ENCODE assay signal across 20 cellular contexts in genomic region chr20:14830899-14831298, GRCh38.
DNase-seq lines count a peak whose midpoint lies in the region; ATAC-seq and TF ChIP-seq lines count a peak whose summit lies in the region.
"Had no signal": no experiment of that assay in that cellular context is flagged by ENCODE, and none has a peak within 500 bp of the region (broad histone marks: within the 10 kb centered on the region; RNA-seq: fewer than 3 reads in every experiment).

No MANE protein-coding gene starts in this region.

- no peak for TF ChIP-seq EP300 in suprapubic skin (IDR thresholded peaks at IDR 0.05)

- DNase-seq in MCF 10A (ENCODE audit: unreplicated experiment) = no peak
- DNase-seq in breast epithelium (ENCODE audit: low spot score in 2 of 2) = no peak
- no peak for DNase-seq in suprapubic skin (ENCODE audit: low spot score in 2 of 2)
- DNase-seq in NCI-H2107 (lab: John Stamatoyannopoulos, UW) = no peak
- DNase-seq in stimulated activated CD4-positive, alpha-beta T cell treated with anti-CD3 and anti-CD28 coated beads, Interleukin-12 subunit alpha, Interleukin-12 subunit beta, amount 100 ng/mL, for 4 hours = no peak
- DNase-seq: activated B cell treated with CpG ODN at 0.5 μM for 24 hours; cortex of kidney; DMS79 treated with DMSO at 0.1 percent for 48 hours; lower lobe of right lung; naive B cell; RPMI8226; spleen; stimulated activated naive CD4-positive, alpha-beta T cell treated with Interleukin-2 at 50 U/mL for 16 hours had no signal

- H3K4me3 Mint-ChIP-seq in MCF 10A (ENCODE audit: unreplicated experiment) = no peak overlapping the region
- H3K4me3 Mint-ChIP-seq: activated B cell treated with CpG ODN at 0.5 μM for 24 hours, CD14-positive monocyte, naive B cell had no signal

- ATAC-seq in GM21717 (IDR thresholded peaks at IDR 0.05; ENCODE audit: unreplicated experiment) (peak; percentile 21), HG03378 (IDR thresholded peaks at IDR 0.05; ENCODE audit: unreplicated experiment) (peak; percentile 3), HG03565 (IDR thresholded peaks at IDR 0.05; ENCODE audit: unreplicated experiment) (no peak)
- ATAC-seq: A549, lower lobe of right lung had no signal

- TF ChIP-seq POLR2A in breast epithelium (IDR thresholded peaks at IDR 0.05) (no peak), suprapubic skin (IDR thresholded peaks at IDR 0.05) (no peak)

- CTCF ChIA-PET in MCF 10A (lab: Yijun Ruan, JAX) = no interaction called here

- H3K27me3 Mint-ChIP-seq in MCF 10A (ENCODE audit: insufficient read depth, unreplicated experiment) = no peaks in the 10 kb centered on the region
- H3K27me3 Mint-ChIP-seq: progenitor cell of endocrine pancreas had no signal

- no peaks in the 10 kb centered on the region for H3K27me3 ChIP-seq in breast epithelium
- H3K27me3 ChIP-seq in suprapubic skin = no peaks in the 10 kb centered on the region
- H3K27me3 ChIP-seq: spleen had no signal

- TF ChIP-seq CTCF in MCF 10A (IDR thresholded peaks at IDR 0.05; ENCODE audit: unreplicated experiment) (no peak), breast epithelium (IDR thresholded peaks at IDR 0.05) (no peak), suprapubic skin (IDR thresholded peaks at IDR 0.05) (no peak)

- no peaks in the 10 kb centered on the region for H3K4me1 Mint-ChIP-seq in MCF 10A (ENCODE audit: insufficient read depth, unreplicated experiment)
- H3K4me1 Mint-ChIP-seq: CD14-positive monocyte had no signal

- H3K9me3 ChIP-seq in breast epithelium (no peaks in the 10 kb centered on the region), suprapubic skin (no peaks in the 10 kb centered on the region)
- H3K9me3 ChIP-seq: A549, HAP-1, lower lobe of right lung, spleen had no signal

- H3K36me3 ChIP-seq in breast epithelium (no peaks in the 10 kb centered on the region), suprapubic skin (no peaks in the 10 kb centered on the region)
- H3K36me3 ChIP-seq: HAP-1, lower lobe of right lung, spleen had no signal

- no TSS peak for BruUV-seq in MCF 10A (replicated peaks; lab: Mats Ljungman, UMichigan)

- H3K4me3 ChIP-seq in breast epithelium (no peak overlapping the region), suprapubic skin (no peak overlapping the region)
- H3K4me3 ChIP-seq: A549, HAP-1, lower lobe of right lung, spleen had no signal

- H3K4me1 ChIP-seq in breast epithelium = no peaks in the 10 kb centered on the region
- H3K4me1 ChIP-seq in suprapubic skin = no peaks in the 10 kb centered on the region
- H3K4me1 ChIP-seq: A549, HAP-1, lower lobe of right lung, spleen had no signal

- peak overlapping the region; percentile 39 for H3K27ac Mint-ChIP-seq in MCF 10A (ENCODE audit: low read depth, unreplicated experiment)
- H3K27ac Mint-ChIP-seq: naive B cell, progenitor cell of endocrine pancreas had no signal

- intact Hi-C loops in MCF 10A (cut with micrococcal nuclease) (no loop called here), breast epithelium (cut with DNase I; ENCODE audit: low total_unique reads) (no loop called here)

- POLR2A ChIA-PET in MCF 10A (lab: Yijun Ruan, JAX) = no interaction called here

- H3K27ac ChIP-seq in breast epithelium (no peak overlapping the region), suprapubic skin (peak overlapping the region; percentile 25)
- H3K27ac ChIP-seq: A549, lower lobe of right lung, spleen had no signal

- H3K36me3 Mint-ChIP-seq in MCF 10A (ENCODE audit: insufficient read depth, unreplicated experiment) = no peaks in the 10 kb centered on the region
- H3K36me3 Mint-ChIP-seq: CD14-positive monocyte, naive B cell had no signal

- WGBS in suprapubic skin = 82% methylated on average over 6 of the region's 6 CpGs

- H3K9me3 Mint-ChIP-seq in MCF 10A (ENCODE audit: unreplicated experiment) = no peaks in the 10 kb centered on the region
- H3K9me3 Mint-ChIP-seq: activated B cell treated with CpG ODN at 0.5 μM for 24 hours, naive B cell had no signal
